Comparison of ENCODE assay signal across 1 cellular context in the genomic region with DNA sequence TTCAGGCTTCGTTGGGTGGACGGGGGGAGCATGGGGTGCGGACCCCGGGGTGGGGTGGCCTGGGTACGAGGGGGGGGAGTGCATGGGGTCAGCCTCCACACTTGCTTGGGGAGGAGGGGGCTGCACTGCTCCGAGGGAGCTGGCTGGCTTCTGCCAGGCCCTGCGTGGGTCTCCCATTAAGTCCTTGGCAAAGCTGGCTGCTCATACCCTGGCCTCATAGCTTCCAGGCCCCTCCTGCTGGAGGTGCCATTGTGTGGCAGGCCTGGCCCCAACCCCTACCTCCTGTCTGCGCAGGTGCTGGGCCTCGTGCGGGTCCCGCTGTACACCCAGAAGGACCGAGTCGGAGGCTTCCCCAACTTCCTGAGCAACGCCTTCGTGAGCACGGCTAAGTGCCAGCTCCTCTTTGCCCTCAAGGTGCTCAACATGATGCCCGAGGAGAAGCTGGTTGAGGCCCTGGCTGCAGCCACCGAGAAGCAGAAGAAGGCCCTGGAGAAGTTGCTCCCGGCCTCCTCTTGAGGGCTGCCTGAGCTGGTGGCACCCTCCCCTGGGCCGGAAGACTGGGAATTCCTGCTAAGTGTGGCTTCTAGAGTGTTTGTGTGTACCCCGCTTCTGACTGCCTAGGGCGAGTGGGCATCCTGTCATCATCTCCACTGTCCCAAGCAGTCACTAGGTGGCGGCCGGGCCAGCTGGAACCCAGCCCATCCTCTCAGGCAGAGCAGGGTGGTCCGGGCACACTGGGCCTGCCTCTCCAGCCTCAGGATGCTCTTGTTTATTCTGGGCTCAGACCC.
TF ChIP-seq lines count a peak whose summit lies in the region.

No MANE protein-coding gene starts in this region.

TF ChIP-seq in H1, 55 proteins besides CTCF, POLR2A, EP300 and RAD21:
- TF ChIP-seq POLR2AphosphoS5 (IDR thresholded peaks at IDR 0.05; ENCODE audit: low read depth, low read length): peak; percentile 69
- no peak for TF ChIP-seq BCL11A (IDR thresholded peaks at IDR 0.05; ENCODE audit: low read depth in 2 of 2, low read length in 2 of 2)
- TF ChIP-seq RNF2 (IDR thresholded peaks at IDR 0.05; ENCODE audit: borderline replicate concordance, low read depth, low read length, missing control alignments, poor library complexity, severe bottlenecking): no peak
- no peak for TF ChIP-seq POU5F1 (IDR thresholded peaks at IDR 0.05; ENCODE audit: low read depth, low read length)
- no peak for TF ChIP-seq ZNF274 (IDR thresholded peaks at IDR 0.05; ENCODE audit: borderline replicate concordance, extremely low read depth, low read length)
